ENCODE assay signal across 27 cellular contexts in genomic region chr5:120451445-120451844, GRCh38. TPM values are rescaled to one million over a fixed set of nuclear protein-coding genes. Genes with fewer than 3 reads are reported as not detected.
"Had no signal": no experiment of that assay in that cellular context is flagged by ENCODE, and none has a peak within 500 bp of the region (broad histone marks: within the 10 kb centered on the region; RNA-seq: fewer than 3 reads in every experiment).

No MANE protein-coding gene starts in this region.

- H3K27ac ChIP-seq: left lung, neutrophil, parathyroid adenoma, psoas muscle, right lobe of liver, tibial nerve, upper lobe of left lung had no signal

- H3K4me3 ChIP-seq: heart left ventricle, left lung, lung, mucosa of descending colon, psoas muscle, right lobe of liver, smooth muscle cell, tibial nerve, upper lobe of left lung had no signal

- H3K4me2 ChIP-seq: smooth muscle cell had no signal

- H3K27me3 ChIP-seq: heart left ventricle, left lung, neutrophil, right lobe of liver, tibial nerve, upper lobe of left lung had no signal

- H3K4me1 Mint-ChIP-seq: immature natural killer cell; naive thymus-derived CD8-positive, alpha-beta T cell; stimulated activated naive B cell treated with anti-CD40 and anti-IgM and Interleukin-4, amounts not matched to agents 10 μg/mL and 1 μg/mL and 100 μg/mL, for 72 hours had no signal

- H3K9me3 Mint-ChIP-seq: immature natural killer cell; neural crest cell; stimulated activated naive B cell treated with anti-CD40 and anti-IgM and Interleukin-4, amounts not matched to agents 10 μg/mL and 1 μg/mL and 100 μg/mL, for 72 hours; stimulated activated naive CD8-positive, alpha-beta T cell treated with anti-CD3 and anti-CD28 coated beads, Interleukin-15, Interleukin-2, amounts not matched to agents 100 ng/mL and 50 ng/mL, for 24 hours had no signal

- H3K9me3 ChIP-seq: heart left ventricle, left lung, mucosa of descending colon, neutrophil, psoas muscle, right lobe of liver, tibial nerve, upper lobe of left lung had no signal

- H3K36me3 ChIP-seq: heart left ventricle, left lung, neutrophil, right lobe of liver, tibial nerve, upper lobe of left lung had no signal

- H3K36me3 Mint-ChIP-seq: immature natural killer cell; naive thymus-derived CD8-positive, alpha-beta T cell; stimulated activated naive B cell treated with anti-CD40 and anti-IgM and Interleukin-4, amounts not matched to agents 10 μg/mL and 1 μg/mL and 100 μg/mL, for 72 hours had no signal

- H3K79me2 ChIP-seq: parathyroid adenoma had no signal

- H3K4me3 Mint-ChIP-seq: immature natural killer cell; naive thymus-derived CD8-positive, alpha-beta T cell; nephron; neural crest cell; stimulated activated naive B cell treated with anti-CD40 and anti-IgM and Interleukin-4, amounts not matched to agents 10 μg/mL and 1 μg/mL and 100 μg/mL, for 72 hours; stimulated activated naive CD8-positive, alpha-beta T cell treated with anti-CD3 and anti-CD28 coated beads, Interleukin-15, Interleukin-2, amounts not matched to agents 100 ng/mL and 50 ng/mL, for 24 hours had no signal

- H3K27me3 Mint-ChIP-seq: naive thymus-derived CD8-positive, alpha-beta T cell had no signal

- H2AFZ ChIP-seq: parathyroid adenoma had no signal

- H3K9ac ChIP-seq: parathyroid adenoma had no signal

- H3K27ac Mint-ChIP-seq: immature natural killer cell; naive thymus-derived CD8-positive, alpha-beta T cell; nephron; stimulated activated naive B cell treated with anti-CD40 and anti-IgM and Interleukin-4, amounts not matched to agents 10 μg/mL and 1 μg/mL and 100 μg/mL, for 72 hours; stimulated activated naive CD8-positive, alpha-beta T cell treated with anti-CD3 and anti-CD28 coated beads, Interleukin-15, Interleukin-2, amounts not matched to agents 100 ng/mL and 50 ng/mL, for 24 hours had no signal

- H3K4me1 ChIP-seq: left lung, parathyroid adenoma, right lobe of liver, upper lobe of left lung had no signal

- DNase-seq: glutamatergic neuron; heart left ventricle; immature natural killer cell; kidney; left colon; midbrain; naive thymus-derived CD8-positive, alpha-beta T cell; occipital lobe; right lobe of liver; stimulated activated CD4-positive, alpha-beta T cell treated with anti-CD3 and anti-CD28 coated beads, Interleukin-1b, Interleukin-23, amount 100 ng/mL, for 48 hours; stimulated activated CD4-positive, alpha-beta T cell treated with anti-CD3 and anti-CD28 coated beads, Interleukin-2, amount 100 ng/mL, for 48 hours; stimulated activated CD4-positive, alpha-beta T cell treated with anti-CD3 and anti-CD28 coated beads, Interleukin-4, amount 100 ng/mL, for 4 hours; stimulated activated CD8-positive, alpha-beta memory T cell treated with anti-CD3 and anti-CD28 coated beads, Interleukin-4, amount 100 ng/mL, for 48 hours; stimulated activated naive B cell treated with anti-CD40 and anti-IgM and Interleukin-4, amounts not matched to agents 10 μg/mL and 1 μg/mL and 100 μg/mL, for 72 hours; substantia nigra had no signal

- ATAC-seq: left colon; left lung; mucosa of descending colon; naive thymus-derived CD8-positive, alpha-beta T cell; right lobe of liver; stimulated activated naive B cell treated with anti-CD40 and anti-IgM and Interleukin-4, amounts not matched to agents 10 μg/mL and 1 μg/mL and 100 μg/mL, for 72 hours had no signal

RNA-seq across cellular contexts. Expression of gene PRR16, which starts 12.7 kb away (rescaled TPM):
- total RNA-seq: naive thymus-derived CD8-positive, alpha-beta T cell; neural crest cell had no signal
- polyA plus RNA-seq: immature natural killer cell; naive thymus-derived CD8-positive, alpha-beta T cell had no signal
